Comparison of ENCODE assay signal across 9 cellular contexts in the genomic region with DNA sequence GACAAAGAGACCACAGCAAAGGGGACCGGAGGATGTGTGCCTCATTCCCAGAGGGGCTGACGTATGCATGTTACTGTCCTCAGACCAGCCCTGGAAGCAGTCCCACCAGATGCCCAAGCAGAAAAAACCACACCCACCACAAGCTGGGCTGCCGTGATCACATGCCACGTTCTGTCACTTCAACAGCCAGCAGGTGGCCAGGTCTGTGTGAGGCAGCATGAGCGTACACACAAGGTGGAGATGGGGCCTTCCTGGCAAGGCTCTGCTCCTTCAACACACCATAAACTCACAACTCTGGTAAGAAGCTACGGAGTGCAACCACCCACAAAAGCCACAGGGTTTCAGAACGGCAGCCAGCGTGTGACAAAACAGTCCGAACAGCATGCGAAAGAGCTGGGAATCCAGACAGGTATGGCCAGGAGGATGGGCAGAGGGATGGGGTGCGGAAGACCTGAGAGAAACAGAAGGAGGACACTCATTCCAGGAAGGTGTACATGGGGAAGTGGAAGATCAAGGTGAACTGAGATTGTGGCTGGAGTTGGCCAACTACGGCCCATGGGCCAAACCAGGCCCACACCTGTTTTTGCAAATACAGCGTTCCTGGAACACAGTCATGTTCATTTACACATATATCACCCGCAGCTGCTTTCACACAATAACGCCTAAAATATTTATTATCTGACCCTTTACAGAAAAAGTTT. TPM values are rescaled to one million over a fixed set of nuclear protein-coding genes. Genes with fewer than 3 reads are reported as not detected.
A peak's percentile ranks its signal among the peaks of the same experiment; 100 is the strongest.
DNase-seq lines count a peak whose midpoint lies in the region; ATAC-seq and TF ChIP-seq lines count a peak whose summit lies in the region.
"Had no signal": no experiment of that assay in that cellular context is flagged by ENCODE, and none has a peak within 500 bp of the region (broad histone marks: within the 10 kb centered on the region; RNA-seq: fewer than 3 reads in every experiment).

No MANE protein-coding gene starts in this region.

- no peaks in the 10 kb centered on the region for H3K27me3 Mint-ChIP-seq in osteocyte (ENCODE audit: unreplicated experiment)

- TF ChIP-seq CTCF in osteocyte (IDR thresholded peaks at IDR 0.05), result no peak

- H3K36me3 Mint-ChIP-seq in osteocyte (ENCODE audit: unreplicated experiment), result peaks cover 54% of the 10 kb centered on the region

- H3K9me3 Mint-ChIP-seq in osteocyte (ENCODE audit: unreplicated experiment), result no peaks in the 10 kb centered on the region

- ATAC-seq in GM18511 (IDR thresholded peaks at IDR 0.05; ENCODE audit: unreplicated experiment) (peak; percentile 92), HG02642 (IDR thresholded peaks at IDR 0.05; ENCODE audit: poor library complexity, unreplicated experiment) (peak; percentile 84)
- ATAC-seq: Panc1 had no signal

- no peaks in the 10 kb centered on the region for H3K4me1 Mint-ChIP-seq in osteocyte (ENCODE audit: unreplicated experiment)

- no peak overlapping the region for H3K27ac Mint-ChIP-seq in osteocyte (ENCODE audit: unreplicated experiment)

- DNase-seq in NCI-H2227 (lab: John Stamatoyannopoulos, UW; ENCODE audit: unreplicated experiment) (peak; percentile 37), osteocyte (ENCODE audit: extremely low spot score, unreplicated experiment) (peak; percentile 44), cerebellar nuclear complex (lab: John Stamatoyannopoulos, UW) (no peak), AML-193 (lab: John Stamatoyannopoulos, UW) (no peak), Kasumi-1 (lab: John Stamatoyannopoulos, UW) (no peak)
- peak; percentile 25 for DNase-seq in activated gamma-delta T cell treated with anti-CD3 and anti-CD28 coated beads, Interleukin-2, amount 50 U/mL, for 16 hours (ENCODE audit: low read depth)

- no peak overlapping the region for H3K4me3 Mint-ChIP-seq in osteocyte (ENCODE audit: unreplicated experiment)

RNA-seq across cellular contexts. Expression of a gene that starts 27.9 kb away (rescaled TPM):
- 130 and 136 TPM in 2 replicates for total RNA-seq in osteocyte

RNA-seq across cellular contexts. Expression of a gene that starts 46.2 kb away (rescaled TPM):
- total RNA-seq in osteocyte, result not detected in 2 replicates

RNA-seq across cellular contexts. Expression of a gene that starts 56.1 kb away (rescaled TPM):
- total RNA-seq in osteocyte, result 18.0 and 20.7 TPM in 2 replicates

RNA-seq across cellular contexts. Expression of a gene that starts 56.3 kb away (rescaled TPM):
- not detected in 2 replicates for total RNA-seq in osteocyte

Comparison
In these comparisons a context has a peak if more than half of its experiments do, and no peak if none do; other contexts are left out.
1. DNase-seq: peak in NCI-H2227 (single experiment), activated gamma-delta T cell treated with anti-CD3 and anti-CD28 coated beads, Interleukin-2, amount 50 U/mL, for 16 hours (single experiment) and osteocyte (single experiment); none in cerebellar nuclear complex (0 of 2), AML-193 (0 of 2) and Kasumi-1 (0 of 2).